Comparison of ENCODE assay signal across 1 cellular context in the genomic region with DNA sequence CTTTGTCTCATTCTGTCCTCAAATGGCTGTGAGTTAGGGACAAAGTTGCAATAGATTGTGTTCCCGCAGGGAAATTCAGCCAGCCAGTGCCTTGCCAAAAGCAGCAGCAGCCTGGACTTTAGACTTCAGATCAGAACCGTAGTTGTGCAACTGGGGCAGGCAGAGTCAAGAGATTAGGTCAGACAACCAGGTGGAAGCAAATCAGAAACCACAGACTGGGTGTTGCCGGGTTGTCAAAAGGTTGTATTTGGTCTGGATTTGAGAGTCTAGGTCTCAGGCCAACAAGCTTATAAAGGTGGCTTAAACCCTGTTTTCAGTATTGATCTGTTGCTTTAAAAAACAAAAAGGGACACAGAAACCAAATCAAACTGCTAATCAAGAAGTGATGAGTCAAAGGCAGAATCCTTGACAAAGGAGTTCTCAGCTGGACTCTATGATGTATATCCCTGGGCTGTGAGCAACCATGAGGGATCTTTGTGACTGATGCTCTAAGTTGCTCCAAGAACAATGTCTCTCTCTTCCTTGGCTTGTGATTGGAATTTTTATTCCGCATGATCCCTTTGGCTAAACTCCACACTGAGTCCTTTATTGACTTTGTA.
TF ChIP-seq lines count a peak whose summit lies in the region.

No MANE protein-coding gene starts in this region.

TF ChIP-seq in HepG2, 621 proteins besides CTCF, POLR2A, EP300 and RAD21 (continued from another document):
- TF ChIP-seq E2F5 (CRISPR knock-in tag; conservative IDR thresholded peaks at IDR 0.05) (no peak), FOXA3 (CRISPR knock-in tag; IDR thresholded peaks at IDR 0.05) (peak; percentile 74), ZNF639 (CRISPR knock-in tag; conservative IDR thresholded peaks at IDR 0.05) (peak; percentile 41; the same call in 1 of the 2 replicates), RBAK (CRISPR knock-in tag; IDR thresholded peaks at IDR 0.05) (no peak)
